21 cellular contexts compared by ENCODE assay signal in genomic region chr15:37298271-37298670, GRCh38.
"Had no signal": no experiment of that assay in that cellular context is flagged by ENCODE, and none has a peak within 500 bp of the region (broad histone marks: within the 10 kb centered on the region; RNA-seq: fewer than 3 reads in every experiment).

No MANE protein-coding gene starts in this region.

- ATAC-seq: effector memory CD8-positive, alpha-beta T cell; esophagus mucosa; gastrocnemius medialis; heart right ventricle; left cardiac atrium; lower lobe of right lung; mucosa of descending colon; naive thymus-derived CD4-positive, alpha-beta T cell had no signal

- DNase-seq: colonic mucosa; cortex of kidney; effector CD8-positive, alpha-beta T cell; effector memory CD8-positive, alpha-beta T cell; endodermal cell; erythroblast; esophagus squamous epithelium; foreskin fibroblast; foreskin melanocyte; gastrocnemius medialis; glutamatergic neuron; head of caudate nucleus; heart right ventricle; hippocampal formation; left cardiac atrium; left ventricle myocardium inferior; lower lobe of right lung; mesenchymal stem cell; mucosa of descending colon; naive thymus-derived CD4-positive, alpha-beta T cell had no signal
